In the genomic region with DNA sequence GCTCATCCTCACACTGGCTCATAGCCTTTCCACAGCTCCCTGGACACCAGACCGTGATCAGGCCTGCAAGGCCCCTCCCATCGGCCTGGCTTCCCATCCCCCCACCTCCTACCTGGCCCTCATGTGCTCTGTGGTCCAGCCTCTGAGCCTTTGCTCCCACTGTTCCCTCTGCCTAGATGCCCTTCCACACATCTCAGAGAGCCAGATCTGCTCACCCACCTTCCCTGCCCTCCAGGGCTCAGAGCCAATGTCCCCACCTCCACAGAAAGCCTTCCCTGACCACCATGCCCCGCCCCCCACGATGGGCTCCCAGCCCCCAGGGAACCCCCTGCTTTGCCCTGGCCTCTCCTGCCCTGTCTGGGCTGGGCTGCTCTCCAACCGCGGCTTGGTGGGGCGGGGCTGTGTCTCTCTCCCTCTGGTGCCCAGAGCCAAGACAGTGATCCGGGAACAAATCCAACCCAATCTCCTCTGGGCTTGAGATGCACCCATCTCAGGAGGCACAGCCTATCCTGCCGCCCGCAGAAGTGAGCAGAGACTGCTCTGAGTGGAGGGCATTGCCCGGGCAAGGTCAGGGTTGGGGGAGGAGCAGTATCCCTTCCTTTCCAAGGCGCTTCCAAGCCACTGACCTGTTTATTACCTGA, we compare ENCODE assay signal across 8 cellular contexts. TPM values are rescaled to one million over a fixed set of nuclear protein-coding genes. Genes with fewer than 3 reads are reported as not detected.
A peak's percentile ranks its signal among the peaks of the same experiment; 100 is the strongest.
DNase-seq lines count a peak whose midpoint lies in the region; ATAC-seq and TF ChIP-seq lines count a peak whose summit lies in the region.

No MANE protein-coding gene starts in this region.

- peak; percentile 63 for DNase-seq in activated effector memory CD4-positive, alpha-beta T cell treated with anti-CD3 and anti-CD28 coated beads, Interleukin-2, amount 50 U/mL, for 16 hours
- DNase-seq in activated effector memory CD4-positive, alpha-beta T cell treated with Interleukin-2 at 50 U/mL for 16 hours, result no peak
- DNase-seq in ascending aorta (ENCODE audit: low spot score in 2 of 2) (peak in 1 of 2 donors; percentile 81), NCI-H2107 (lab: John Stamatoyannopoulos, UW) (no peak), NCI-H2081 (lab: John Stamatoyannopoulos, UW) (no peak)

- no peak overlapping the region for H3K9ac ChIP-seq in iPS-20b (ENCODE audit: low read depth, low read length)

- peaks cover 37 to 50% of the 10 kb centered on the region in 2 donors for H3K4me1 ChIP-seq in ascending aorta
- 0 out of 2 replicates have a peak, but pooled peaks cover 2% of the 10 kb centered on the region for H3K4me1 ChIP-seq in iPS-20b (ENCODE audit: insufficient read depth, low read length)

- H3K27me3 ChIP-seq in ascending aorta, result no peaks in the 10 kb centered on the region
- H3K27me3 ChIP-seq in iPS-20b (ENCODE audit: insufficient read depth, low read length), result peaks cover 12% of the 10 kb centered on the region

- no peak for TF ChIP-seq CTCF in ascending aorta (IDR thresholded peaks at IDR 0.05)

- peak overlapping the region; percentile 77 to 91 for H3K4me3 ChIP-seq in ascending aorta
- H3K4me3 ChIP-seq in iPS-20b (ENCODE audit: low read length), result peak overlapping the region; percentile 81
- H3K4me3 ChIP-seq in skin epidermis, result peak overlapping the region; percentile 65 to 93 (median 78)

- H3K9me3 ChIP-seq in ascending aorta (no peaks in the 10 kb centered on the region), iPS-20b (ENCODE audit: insufficient read depth, low read depth, low read length) (no peaks in the 10 kb centered on the region)

- H3K36me3 ChIP-seq in ascending aorta (no peaks in the 10 kb centered on the region), iPS-20b (ENCODE audit: insufficient read depth, low read depth, low read length) (no peaks in the 10 kb centered on the region)

- peak overlapping the region; percentile 98 to 99 for H3K27ac ChIP-seq in ascending aorta
- no peak overlapping the region for H3K27ac ChIP-seq in iPS-20b (ENCODE audit: low read length)
- H3K27ac ChIP-seq in skin epidermis, result peak overlapping the region in 19 of 21 experiments; percentile 79 to 97 (median 92)

- intact Hi-C loops in ascending aorta (cut with DNase I), result loop anchor here (2.0 to 10.0 kb wide), 4 partner anchors 74 to 432 kb away; a partner anchor contains a TSS

- ATAC-seq in GM18909 (IDR thresholded peaks at IDR 0.05; ENCODE audit: poor library complexity, unreplicated experiment), result no peak

RNA-seq across cellular contexts. Expression of a gene that starts 1.6 kb away (rescaled TPM):
- 156 TPM for total RNA-seq in ascending aorta

RNA-seq across cellular contexts. Expression of a gene that starts 36.4 kb away (rescaled TPM):
- 212 TPM for total RNA-seq in ascending aorta

RNA-seq across cellular contexts. Expression of a gene that starts 51.5 kb away (rescaled TPM):
- total RNA-seq in ascending aorta, result not detected
